In genomic region chr22:30289980-30290313, GRCh38 we compare ENCODE assay signal across 8 cellular contexts. TPM values are rescaled to one million over a fixed set of nuclear protein-coding genes. Genes with fewer than 3 reads are reported as not detected.
DNase-seq lines count a peak whose midpoint lies in the region; ATAC-seq and TF ChIP-seq lines count a peak whose summit lies in the region.

No MANE protein-coding gene starts in this region.

- no peak for TF ChIP-seq CTCF in coronary artery (IDR thresholded peaks at IDR 0.05)

- H3K36me3 ChIP-seq in HUES6 (ENCODE audit: control insufficient read depth, insufficient read depth, low read length), result peaks cover 15% of the 10 kb centered on the region
- peaks cover 0 to 55% (median 19%) of the 10 kb centered on the region in 3 experiments for H3K36me3 ChIP-seq in naive thymus-derived CD4-positive, alpha-beta T cell (ENCODE audit: control insufficient read depth in 2 of 3, insufficient read depth in 3 of 3, low read length in 3 of 3)

- peaks cover 15% of the 10 kb centered on the region for H3K4me1 ChIP-seq in HUES6 (ENCODE audit: control insufficient read depth, insufficient read depth, low read length)
- peaks cover 27% of the 10 kb centered on the region in 2 donors for H3K4me1 ChIP-seq in naive thymus-derived CD4-positive, alpha-beta T cell (ENCODE audit: control insufficient read depth in 2 of 2, insufficient read depth in 2 of 2, low read length in 2 of 2)

- POLR2A ChIA-PET in naive thymus-derived CD4-positive, alpha-beta T cell (lab: Charles Lee), result interaction anchor here (1.0 to 32.8 kb wide), 7 partner anchors 10 to 134 kb away, joined by 4 to 1265 read pairs (median 23); partner anchors contain the start of genes CCDC157, RNF215, SEC14L2 and SF3A1

- no peaks in the 10 kb centered on the region for H3K27me3 ChIP-seq in HUES6 (ENCODE audit: control insufficient read depth, insufficient read depth, low read length)
- no peaks in the 10 kb centered on the region for H3K27me3 ChIP-seq in naive thymus-derived CD4-positive, alpha-beta T cell (ENCODE audit: control insufficient read depth in 2 of 2, insufficient read depth in 2 of 2, low read length in 2 of 2)

- no peaks in the 10 kb centered on the region for H3K9me3 Mint-ChIP-seq in naive thymus-derived CD4-positive, alpha-beta T cell

- H3K4me1 Mint-ChIP-seq in naive thymus-derived CD4-positive, alpha-beta T cell, result peaks cover 12 to 56% (median 44%) of the 10 kb centered on the region in 7 donors

- intact Hi-C loops in naive thymus-derived CD4-positive, alpha-beta T cell (cut with micrococcal nuclease), result loop anchor here (1.0 to 5.0 kb wide), 11 partner anchors 15 to 792 kb away; partner anchors contain the start of genes SF3A1 (in 2 of the 2), SMTN (in 1 of the 2), TBC1D10A (in 1 of the 2) and UQCR10 (in 1 of the 2)

- peak overlapping the region; percentile 71 to 95 (median 92) for H3K27ac Mint-ChIP-seq in naive thymus-derived CD4-positive, alpha-beta T cell

- CTCF ChIA-PET in naive thymus-derived CD4-positive, alpha-beta T cell (lab: Charles Lee), result interaction anchor here (1.0 to 8.8 kb wide), 13 partner anchors 11 to 184 kb away, joined by 3 to 157 read pairs (median 35); partner anchors contain the start of genes MTFP1, OSM, RNF215 and TBC1D10A

- peak overlapping the region; percentile 56 for H3K9ac ChIP-seq in HUES6 (ENCODE audit: low read length)

- peak; percentile 5 for ATAC-seq in GM19452 (IDR thresholded peaks at IDR 0.05; ENCODE audit: unreplicated experiment)
- ATAC-seq in naive thymus-derived CD4-positive, alpha-beta T cell, result peak; percentile 35

- DNase-seq in coronary artery (ENCODE audit: low spot score), result no peak
- no peak for DNase-seq in naive thymus-derived CD4-positive, alpha-beta T cell
- no peak for DNase-seq in SKM-1 treated with dmso at 0.1 percent for 144 hours (lab: John Stamatoyannopoulos, UW; ENCODE audit: unreplicated experiment)
- DNase-seq in midbrain (lab: John Stamatoyannopoulos, UW), result no peak
- DNase-seq in HCEC 1CT, result no peak
- no peak for DNase-seq in dedifferentiated amniotic fluid mesenchymal stem cell (ENCODE audit: extremely low spot score)

- H3K27ac ChIP-seq in HUES6 (ENCODE audit: low read depth, low read length) (no peak overlapping the region), coronary artery (peak overlapping the region; percentile 80 to 95)
- H3K27ac ChIP-seq in naive thymus-derived CD4-positive, alpha-beta T cell (ENCODE audit: low read depth, low read length), result peak overlapping the region; percentile 75

- no peaks in the 10 kb centered on the region for H3K27me3 Mint-ChIP-seq in naive thymus-derived CD4-positive, alpha-beta T cell

- H3K36me3 Mint-ChIP-seq in naive thymus-derived CD4-positive, alpha-beta T cell, result peaks cover 5 to 20% (median 9%) of the 10 kb centered on the region in 5 donors

- H3K4me3 ChIP-seq in HUES6 (ENCODE audit: low read depth, low read length) (peak overlapping the region; percentile 72), coronary artery (peak overlapping the region; percentile 95)
- H3K4me3 ChIP-seq in naive thymus-derived CD4-positive, alpha-beta T cell (ENCODE audit: low read length), result peak overlapping the region; percentile 80

- no peaks in the 10 kb centered on the region for H3K9me3 ChIP-seq in HUES6 (ENCODE audit: control insufficient read depth, insufficient read depth, low read depth, low read length)
- H3K9me3 ChIP-seq in naive thymus-derived CD4-positive, alpha-beta T cell (ENCODE audit: control insufficient read depth in 2 of 3, low read length in 3 of 3), result no peaks in the 10 kb centered on the region

- H3K4me3 Mint-ChIP-seq in naive thymus-derived CD4-positive, alpha-beta T cell, result peak overlapping the region; percentile 87 to 93 (median 90)

RNA-seq across cellular contexts. Expression of gene CASTOR1, which starts 0.6 kb away (rescaled TPM):
- 10 to 100 TPM; 12.4 to 21.3 (median 17.9) TPM for total RNA-seq in naive thymus-derived CD4-positive, alpha-beta T cell
- polyA plus RNA-seq in naive thymus-derived CD4-positive, alpha-beta T cell, result 10 to 100 TPM; 19.0 to 43.0 TPM

RNA-seq across cellular contexts. Expression of gene OSM, which starts 23.3 kb away (rescaled TPM):
- total RNA-seq in naive thymus-derived CD4-positive, alpha-beta T cell, result 100 to 1,000 TPM in 1 of 5 experiments, 10 to 100 TPM in 2, 1 to 10 TPM in 1, under 1 TPM in 1; 0.49 to 158 (median 46.0) TPM
- 1 to 10 TPM; 2.0 to 6.3 TPM for polyA plus RNA-seq in naive thymus-derived CD4-positive, alpha-beta T cell

RNA-seq across cellular contexts. Expression of gene TBC1D10A, which starts 36.8 kb away (rescaled TPM):
- total RNA-seq in naive thymus-derived CD4-positive, alpha-beta T cell, result 10 to 100 TPM; 47.2 to 73.8 (median 70.9) TPM
- polyA plus RNA-seq in naive thymus-derived CD4-positive, alpha-beta T cell, result 10 to 100 TPM; 62.6 to 84.7 TPM

RNA-seq across cellular contexts. Expression of gene LIF, which starts 43.4 kb away (rescaled TPM):
- 100 to 1,000 TPM in 1 of 5 experiments, under 1 TPM in 2, not detected in 2; 0.64 to 260 (median 0.98) TPM for total RNA-seq in naive thymus-derived CD4-positive, alpha-beta T cell
- not detected for polyA plus RNA-seq in naive thymus-derived CD4-positive, alpha-beta T cell
